20 cellular contexts compared by ENCODE assay signal in genomic region chr5:89289604-89290003, GRCh38.
A peak's percentile ranks its signal among the peaks of the same experiment; 100 is the strongest.
DNase-seq lines count a peak whose midpoint lies in the region; ATAC-seq and TF ChIP-seq lines count a peak whose summit lies in the region.
"Had no signal": no experiment of that assay in that cellular context is flagged by ENCODE, and none has a peak within 500 bp of the region (broad histone marks: within the 10 kb centered on the region; RNA-seq: fewer than 3 reads in every experiment).

No MANE protein-coding gene starts in this region.

- no peak for TF ChIP-seq CTCF in fibroblast of mammary gland (conservative IDR thresholded peaks at IDR 0.05; ENCODE audit: control insufficient read depth, insufficient read depth, low read depth, low read length)

- H3K4me3 ChIP-seq in fibroblast of mammary gland (ENCODE audit: control insufficient read depth, low read depth, low read length): no peak overlapping the region
- H3K4me3 ChIP-seq: sigmoid colon, stomach, tibial nerve had no signal

- ATAC-seq in HG03139 (IDR thresholded peaks at IDR 0.05; ENCODE audit: unreplicated experiment): no peak
- ATAC-seq: Panc1 had no signal

- peak; percentile 11 for DNase-seq in GM03348 (ENCODE audit: low spot score)
- DNase-seq in amniotic epithelial cell (ENCODE audit: low read depth): peak; percentile 32
- peak; percentile 32 for DNase-seq in fibroblast of mammary gland (ENCODE audit: low read depth)
- peak; percentile 87 for DNase-seq in renal cortical epithelial cell (ENCODE audit: low read depth)
- no peak for DNase-seq in stimulated activated CD4-positive, alpha-beta T cell treated with anti-CD3 and anti-CD28 coated beads, Interleukin-2, amount 100 ng/mL, for 24 hours
- DNase-seq in medulla oblongata (ENCODE audit: extremely low spot score): no peak
- no peak for DNase-seq in globus pallidus (ENCODE audit: low spot score)
- DNase-seq: activated CD4-positive, alpha-beta T cell treated with anti-CD3 and anti-CD28 coated beads for 48 hours; activated naive CD4-positive, alpha-beta T cell treated with anti-CD3 and anti-CD28 coated beads, Interleukin-2, amount 50 U/mL, for 16 hours; aorta; cerebellar nuclear complex; KBM-7; NCI-H2171 treated with DMSO at 0.1 percent for 48 hours; NCI-H524; sigmoid colon; stimulated activated CD8-positive, alpha-beta memory T cell treated with anti-CD3 and anti-CD28 coated beads, Interleukin-4, amount 100 ng/mL, for 48 hours; stomach had no signal

Comparison
In these comparisons a context has a peak if more than half of its experiments do, and no peak if none do; other contexts are left out.
1. DNase-seq: peak in GM03348 (single experiment), amniotic epithelial cell (single experiment), fibroblast of mammary gland (single experiment) and renal cortical epithelial cell (single experiment); none in stimulated activated CD4-positive, alpha-beta T cell treated with anti-CD3 and anti-CD28 coated beads, Interleukin-2, amount 100 ng/mL, for 24 hours (0 of 2), medulla oblongata (single experiment) and globus pallidus (single experiment).